In genomic region chr1:171295821-171296220, GRCh38 we compare ENCODE assay signal across 32 cellular contexts. TPM values are rescaled to one million over a fixed set of nuclear protein-coding genes. Genes with fewer than 3 reads are reported as not detected.
"Had no signal": no experiment of that assay in that cellular context is flagged by ENCODE, and none has a peak within 500 bp of the region (broad histone marks: within the 10 kb centered on the region; RNA-seq: fewer than 3 reads in every experiment).

No MANE protein-coding gene starts in this region.

- ATAC-seq: activated CD4-positive, CD25-positive, alpha-beta regulatory T cell treated with anti-CD3 and anti-CD28 coated beads, Interleukin-2, amount 50 U/mL, for 24 hours; activated T-helper 17 cell treated with anti-CD3 and anti-CD28 coated beads, Interleukin-2, amount 50 U/mL, for 72 hours; gastrocnemius medialis; right lobe of liver; stimulated activated naive CD8-positive, alpha-beta T cell treated with anti-CD3 and anti-CD28 coated beads, Interleukin-15, Interleukin-2, amounts not matched to agents 100 U/mL and 50 U/mL, for 24 hours had no signal

- H3K4me3 Mint-ChIP-seq: activated T-helper 17 cell treated with anti-CD3 and anti-CD28 coated beads, Interleukin-2, amount 50 U/mL, for 72 hours; central memory CD8-positive, alpha-beta T cell; mesothelial cell of epicardium; nephron progenitor cell; T-helper 1 cell treated with Interleukin-12 subunit alpha and Interleukin-12 subunit beta and Interleukin-4 antibody, amounts not matched to agents 30 μg/mL and 1 μg/mL, for 36 hours had no signal

- H3K4me3 ChIP-seq: colonic mucosa, esophagus squamous epithelium, gastrocnemius medialis, hepatocyte, left ventricle myocardium inferior, lung, right lobe of liver, thoracic aorta had no signal

- H3K9me3 ChIP-seq: colonic mucosa, neutrophil had no signal

- H3K27ac Mint-ChIP-seq: activated T-helper 17 cell treated with anti-CD3 and anti-CD28 coated beads, Interleukin-2, amount 50 U/mL, for 72 hours; mesothelial cell of epicardium; nephron progenitor cell; T-helper 1 cell treated with Interleukin-12 subunit alpha and Interleukin-12 subunit beta and Interleukin-4 antibody, amounts not matched to agents 30 μg/mL and 1 μg/mL, for 36 hours had no signal

- H3K4me1 Mint-ChIP-seq: activated T-helper 17 cell treated with anti-CD3 and anti-CD28 coated beads, Interleukin-2, amount 50 U/mL, for 72 hours; central memory CD8-positive, alpha-beta T cell; naive B cell; nephron progenitor cell had no signal

- DNase-seq: activated CD4-positive, alpha-beta T cell treated with anti-CD3 and anti-CD28 coated beads for 48 hours; activated CD4-positive, alpha-beta T cell treated with anti-CD3 and anti-CD28 coated beads, Interleukin-2, amount 50 U/mL, for 48 hours; activated CD8-positive, alpha-beta memory T cell treated with anti-CD3 and anti-CD28 coated beads for 24 hours; activated gamma-delta T cell treated with Interleukin-2 at 50 U/mL for 16 hours; activated naive CD4-positive, alpha-beta T cell treated with anti-CD3 and anti-CD28 coated beads, Interleukin-2, amount 50 U/mL, for 16 hours; activated T-cell treated with anti-CD3 and anti-CD28 coated beads, Interleukin-2, amount 50 U/mL, for 1 hour; amygdala; colonic mucosa; effector CD8-positive, alpha-beta T cell; esophagus squamous epithelium; gastrocnemius medialis; islet precursor cell; left ventricle myocardium inferior; naive B cell; nephron progenitor cell; right lobe of liver; stimulated activated CD4-positive, alpha-beta T cell treated with anti-CD3 and anti-CD28 coated beads, Interleukin-2, amount 100 ng/mL, for 48 hours; stimulated activated naive CD8-positive, alpha-beta T cell treated with anti-CD3 and anti-CD28 coated beads, Interleukin-15, Interleukin-2, amounts not matched to agents 100 U/mL and 50 U/mL, for 24 hours; T1000; trophoblast cell; WERI-Rb-1 had no signal

- H3K36me3 ChIP-seq: colonic mucosa, esophagus squamous epithelium, gastrocnemius medialis, left ventricle myocardium inferior, neutrophil, right lobe of liver, thoracic aorta, WERI-Rb-1 had no signal

- H3K27ac ChIP-seq: colonic mucosa, epithelial cell of prostate, esophagus squamous epithelium, gastrocnemius medialis, hepatocyte, left ventricle myocardium inferior, neutrophil, right lobe of liver, thoracic aorta, WERI-Rb-1 had no signal

- H3K27me3 ChIP-seq: colonic mucosa, esophagus squamous epithelium, gastrocnemius medialis, hepatocyte, neutrophil, right lobe of liver had no signal

- H3K4me1 ChIP-seq: colonic mucosa, esophagus squamous epithelium, gastrocnemius medialis, left ventricle myocardium inferior had no signal

RNA-seq across cellular contexts. Expression of gene FMO1, which starts 47.5 kb away (rescaled TPM):
- total RNA-seq: activated T-helper 17 cell treated with anti-CD3 and anti-CD28 coated beads, Interleukin-2, amount 50 U/mL, for 72 hours; colonic mucosa; dermis microvascular lymphatic vessel endothelial cell; mesothelial cell of epicardium; thoracic aorta had no signal
